ENCODE assay signal across 1 cellular context in the genomic region with DNA sequence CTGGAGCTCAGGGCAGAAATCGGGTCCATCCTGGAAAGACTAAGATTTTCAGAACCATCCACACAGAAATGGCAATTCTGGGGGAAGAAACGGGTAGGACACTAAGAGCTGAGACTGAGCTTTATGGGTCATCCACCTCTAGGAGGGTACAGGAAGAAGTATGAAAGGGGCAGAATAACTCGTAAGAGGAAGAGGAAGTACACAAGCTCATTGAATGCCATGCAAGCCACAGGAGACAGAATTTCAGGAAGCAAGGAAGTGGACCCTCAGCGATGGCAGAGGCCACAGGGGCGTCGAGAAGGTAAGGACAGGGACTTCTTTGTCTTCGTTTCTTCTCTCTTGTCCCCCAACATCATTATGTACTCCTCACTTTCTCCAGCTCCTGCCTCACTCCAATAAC.
TF ChIP-seq lines count a peak whose summit lies in the region.

No MANE protein-coding gene starts in this region.

TF ChIP-seq in H1, 55 proteins besides CTCF, POLR2A, EP300 and RAD21 (continued from another document):
- TF ChIP-seq, protein P1, sequence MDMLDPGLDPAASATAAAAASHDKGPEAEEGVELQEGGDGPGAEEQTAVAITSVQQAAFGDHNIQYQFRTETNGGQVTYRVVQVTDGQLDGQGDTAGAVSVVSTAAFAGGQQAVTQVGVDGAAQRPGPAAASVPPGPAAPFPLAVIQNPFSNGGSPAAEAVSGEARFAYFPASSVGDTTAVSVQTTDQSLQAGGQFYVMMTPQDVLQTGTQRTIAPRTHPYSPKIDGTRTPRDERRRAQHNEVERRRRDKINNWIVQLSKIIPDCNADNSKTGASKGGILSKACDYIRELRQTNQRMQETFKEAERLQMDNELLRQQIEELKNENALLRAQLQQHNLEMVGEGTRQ (IDR thresholded peaks at IDR 0.05; ENCODE audit: low read length) = no peak
- TF ChIP-seq, protein P2, sequence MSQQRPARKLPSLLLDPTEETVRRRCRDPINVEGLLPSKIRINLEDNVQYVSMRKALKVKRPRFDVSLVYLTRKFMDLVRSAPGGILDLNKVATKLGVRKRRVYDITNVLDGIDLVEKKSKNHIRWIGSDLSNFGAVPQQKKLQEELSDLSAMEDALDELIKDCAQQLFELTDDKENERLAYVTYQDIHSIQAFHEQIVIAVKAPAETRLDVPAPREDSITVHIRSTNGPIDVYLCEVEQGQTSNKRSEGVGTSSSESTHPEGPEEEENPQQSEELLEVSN (IDR thresholded peaks at IDR 0.05) = no peak
